24 cellular contexts compared by ENCODE assay signal in genomic region chr17:36707904-36708303, GRCh38.
"Had no signal": no experiment of that assay in that cellular context is flagged by ENCODE, and none has a peak within 500 bp of the region (broad histone marks: within the 10 kb centered on the region; RNA-seq: fewer than 3 reads in every experiment).

No MANE protein-coding gene starts in this region.

- H3K4me3 ChIP-seq: colonic mucosa, coronary artery, dorsolateral prefrontal cortex, esophagus muscularis mucosa, esophagus squamous epithelium, gastrocnemius medialis, gastroesophageal sphincter, heart left ventricle, heart right ventricle had no signal

- H3K4me3 Mint-ChIP-seq: dendritic cell treated with granulocyte-macrophage colony-stimulating factor and Interleukin-4, amounts not matched to agents 40 ng/mL and 50 ng/mL, for 4 days; effector memory CD8-positive, alpha-beta T cell; endodermal cell had no signal

- DNase-seq: colonic mucosa; cortex of kidney; dermis blood vessel endothelial cell; dorsolateral prefrontal cortex; effector CD4-positive, alpha-beta T cell; effector CD8-positive, alpha-beta T cell; effector memory CD4-positive, alpha-beta T cell; effector memory CD8-positive, alpha-beta T cell; endodermal cell; erythroblast; esophagus squamous epithelium; foreskin fibroblast; foreskin keratinocyte; foreskin melanocyte; gastrocnemius medialis; glutamatergic neuron; head of caudate nucleus; heart left ventricle; heart right ventricle had no signal

- H3K9me3 Mint-ChIP-seq: dendritic cell treated with granulocyte-macrophage colony-stimulating factor and Interleukin-4, amounts not matched to agents 40 ng/mL and 50 ng/mL, for 4 days; effector memory CD8-positive, alpha-beta T cell; endodermal cell had no signal

- ATAC-seq: effector memory CD8-positive, alpha-beta T cell; esophagus mucosa; foreskin keratinocyte; gastrocnemius medialis; gastroesophageal sphincter; heart left ventricle; heart right ventricle had no signal

- H3K27ac Mint-ChIP-seq: dendritic cell treated with granulocyte-macrophage colony-stimulating factor and Interleukin-4, amounts not matched to agents 40 ng/mL and 50 ng/mL, for 4 days; effector memory CD8-positive, alpha-beta T cell; endodermal cell had no signal
